In genomic region chr12:74370608-74371216, GRCh38 we compare ENCODE assay signal across 24 cellular contexts.
"Had no signal": no experiment of that assay in that cellular context is flagged by ENCODE, and none has a peak within 500 bp of the region (broad histone marks: within the 10 kb centered on the region; RNA-seq: fewer than 3 reads in every experiment).

No MANE protein-coding gene starts in this region.

- H3K9me3 Mint-ChIP-seq: activated CD4-positive, alpha-beta T cell treated with anti-CD3 and anti-CD28 coated beads, Interleukin-2, amount 10 ng/mL, durations not matched to agents 7 days and 5 days; activated T-helper 1 cell treated with anti-CD3 and anti-CD28 coated beads, Interleukin-12 subunit alpha, Interleukin-12 subunit beta, Interleukin-2, Interleukin-4 antibody, amounts not matched to agents 30 ng/mL and 10 ng/mL and 1 ng/mL, durations not matched to agents 14 hours and 24 hours and 36 hours; brain; stimulated activated naive CD8-positive, alpha-beta T cell treated with anti-CD3 and anti-CD28 coated beads, Interleukin-15, amount 100 ng/mL, for 72 hours; T-helper 2 cell treated with Interferon-gamma antibody and Interleukin-4, amounts not matched to agents 5 μg/mL and 100 μg/mL, for 36 hours had no signal

- DNase-seq: activated CD4-positive, alpha-beta T cell treated with anti-CD3 and anti-CD28 coated beads, Interleukin-2, amount 10 ng/mL, durations not matched to agents 7 days and 5 days; activated CD4-positive, CD25-positive, alpha-beta regulatory T cell treated with anti-CD3 and anti-CD28 coated beads, Interleukin-2, amount 50 U/mL, for 72 hours; activated CD8-positive, alpha-beta T cell treated with anti-CD3 and anti-CD28 coated beads, Interleukin-2, amount 10 ng/mL, durations not matched to agents 7 days and 5 days; activated gamma-delta T cell; activated naive CD4-positive, alpha-beta T cell treated with anti-CD3 and anti-CD28 coated beads, Interleukin-2, amount 50 U/mL, for 16 hours; anterior cingulate cortex; caudate nucleus; dermis blood vessel endothelial cell; effector CD8-positive, alpha-beta T cell; gastrocnemius medialis; hippocampal formation; lower lobe of right lung; naive thymus-derived CD8-positive, alpha-beta T cell; retina; stimulated activated CD4-positive, alpha-beta T cell treated with anti-CD3 and anti-CD28 coated beads, Interleukin-4, amount 100 ng/mL, for 4 hours; stimulated activated naive CD8-positive, alpha-beta T cell treated with anti-CD3 and anti-CD28 coated beads, Interleukin-15, amount 100 ng/mL, for 72 hours; T-cell; tibial artery; WERI-Rb-1 had no signal

- H3K36me3 Mint-ChIP-seq: brain; naive thymus-derived CD8-positive, alpha-beta T cell; T-cell had no signal

- H3K27me3 ChIP-seq: gastrocnemius medialis, tibial artery had no signal

- H3K4me3 Mint-ChIP-seq: activated CD4-positive, alpha-beta T cell treated with anti-CD3 and anti-CD28 coated beads, Interleukin-2, amount 10 ng/mL, durations not matched to agents 7 days and 5 days; activated CD8-positive, alpha-beta T cell treated with anti-CD3 and anti-CD28 coated beads, Interleukin-2, amount 10 ng/mL, durations not matched to agents 7 days and 5 days; activated T-helper 1 cell treated with anti-CD3 and anti-CD28 coated beads, Interleukin-12 subunit alpha, Interleukin-12 subunit beta, Interleukin-2, Interleukin-4 antibody, amounts not matched to agents 30 ng/mL and 10 ng/mL and 1 ng/mL, durations not matched to agents 14 hours and 24 hours and 36 hours; brain; naive thymus-derived CD8-positive, alpha-beta T cell; stimulated activated naive CD8-positive, alpha-beta T cell treated with anti-CD3 and anti-CD28 coated beads, Interleukin-15, amount 100 ng/mL, for 72 hours; T-cell; T-helper 2 cell treated with Interferon-gamma antibody and Interleukin-4, amounts not matched to agents 5 μg/mL and 100 μg/mL, for 36 hours had no signal

- H3K4me1 Mint-ChIP-seq: activated CD4-positive, alpha-beta T cell treated with anti-CD3 and anti-CD28 coated beads, Interleukin-2, amount 10 ng/mL, durations not matched to agents 7 days and 5 days; brain; naive thymus-derived CD8-positive, alpha-beta T cell; stimulated activated naive CD8-positive, alpha-beta T cell treated with anti-CD3 and anti-CD28 coated beads, Interleukin-15, amount 100 ng/mL, for 72 hours; T-cell had no signal

- H3K36me3 ChIP-seq: gastrocnemius medialis, lower lobe of right lung, tibial artery, WERI-Rb-1 had no signal

- H3K4me3 ChIP-seq: gastrocnemius medialis, lower lobe of right lung, tibial artery had no signal

- FAIRE-seq: islet of Langerhans, TTC549 had no signal

- H3K27ac Mint-ChIP-seq: activated CD4-positive, alpha-beta T cell treated with anti-CD3 and anti-CD28 coated beads, Interleukin-2, amount 10 ng/mL, durations not matched to agents 7 days and 5 days; activated CD8-positive, alpha-beta T cell treated with anti-CD3 and anti-CD28 coated beads, Interleukin-2, amount 10 ng/mL, durations not matched to agents 7 days and 5 days; activated T-helper 1 cell treated with anti-CD3 and anti-CD28 coated beads, Interleukin-12 subunit alpha, Interleukin-12 subunit beta, Interleukin-2, Interleukin-4 antibody, amounts not matched to agents 30 ng/mL and 10 ng/mL and 1 ng/mL, durations not matched to agents 14 hours and 24 hours and 36 hours; brain; naive thymus-derived CD8-positive, alpha-beta T cell; stimulated activated naive CD8-positive, alpha-beta T cell treated with anti-CD3 and anti-CD28 coated beads, Interleukin-15, amount 100 ng/mL, for 72 hours; T-cell; T-helper 2 cell treated with Interferon-gamma antibody and Interleukin-4, amounts not matched to agents 5 μg/mL and 100 μg/mL, for 36 hours had no signal

- H3K27me3 Mint-ChIP-seq: activated CD4-positive, alpha-beta T cell treated with anti-CD3 and anti-CD28 coated beads, Interleukin-2, amount 10 ng/mL, durations not matched to agents 7 days and 5 days; brain; stimulated activated naive CD8-positive, alpha-beta T cell treated with anti-CD3 and anti-CD28 coated beads, Interleukin-15, amount 100 ng/mL, for 72 hours; T-cell had no signal

- H3K4me1 ChIP-seq: gastrocnemius medialis, lower lobe of right lung, tibial artery had no signal

- H3K9me3 ChIP-seq: gastrocnemius medialis, lower lobe of right lung, tibial artery had no signal

- ATAC-seq: activated CD8-positive, alpha-beta T cell treated with anti-CD3 and anti-CD28 coated beads, Interleukin-2, amount 10 ng/mL, durations not matched to agents 7 days and 5 days; gastrocnemius medialis; lower lobe of right lung; naive thymus-derived CD8-positive, alpha-beta T cell; stimulated activated naive CD8-positive, alpha-beta T cell treated with anti-CD3 and anti-CD28 coated beads, Interleukin-15, amount 100 ng/mL, for 72 hours; T-cell had no signal

- H3K27ac ChIP-seq: gastrocnemius medialis, lower lobe of right lung, tibial artery, WERI-Rb-1 had no signal
